Comparison of ENCODE assay signal across 14 cellular contexts in the genomic region with DNA sequence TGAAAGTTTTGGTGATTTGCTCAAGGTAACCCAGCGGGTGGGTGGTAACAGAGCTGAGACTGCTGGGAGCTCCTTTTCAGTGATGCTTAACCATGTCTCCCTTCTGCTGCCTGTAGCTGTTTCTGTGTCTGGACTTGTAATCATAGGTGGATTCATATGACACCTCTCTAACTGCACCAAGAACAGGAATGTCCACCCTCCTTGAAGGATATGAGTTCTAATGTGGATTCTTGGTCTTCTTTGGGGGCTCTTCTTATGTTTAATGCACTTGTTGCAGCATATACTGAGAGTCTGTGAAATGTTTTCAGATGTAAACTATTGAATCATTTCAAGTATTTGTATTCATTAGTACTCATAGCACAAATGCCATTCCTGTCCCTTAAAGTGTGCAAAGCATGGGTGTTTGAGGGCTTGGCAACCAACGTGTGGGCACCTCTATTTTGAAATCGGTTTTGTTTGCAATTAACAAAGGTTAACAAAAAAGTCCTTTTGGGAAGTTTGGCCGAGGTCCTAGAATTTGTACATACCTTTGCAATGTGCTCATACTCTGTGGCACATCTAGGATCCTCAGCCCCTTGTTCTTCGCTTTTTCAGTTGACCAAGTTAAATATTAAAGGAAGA.
A peak's percentile ranks its signal among the peaks of the same experiment; 100 is the strongest.
DNase-seq lines count a peak whose midpoint lies in the region; ATAC-seq and TF ChIP-seq lines count a peak whose summit lies in the region.
"Had no signal": no experiment of that assay in that cellular context is flagged by ENCODE, and none has a peak within 500 bp of the region (broad histone marks: within the 10 kb centered on the region; RNA-seq: fewer than 3 reads in every experiment).

No MANE protein-coding gene starts in this region.

- H3K4me3 ChIP-seq in sigmoid colon, result no peak overlapping the region
- H3K4me3 ChIP-seq: thoracic aorta had no signal

- no peaks in the 10 kb centered on the region for H3K27me3 ChIP-seq in foreskin keratinocyte
- no peaks in the 10 kb centered on the region for H3K27me3 ChIP-seq in sigmoid colon

- H3K9me3 ChIP-seq in sigmoid colon, result no peaks in the 10 kb centered on the region
- H3K9me3 ChIP-seq: Caco-2, thoracic aorta had no signal

- peaks cover 15% of the 10 kb centered on the region for H3K4me1 ChIP-seq in foreskin keratinocyte
- H3K4me1 ChIP-seq in sigmoid colon, result peaks cover 0 to 48% (median 29%) of the 10 kb centered on the region in 4 donors

- TF ChIP-seq EP300 in sigmoid colon (IDR thresholded peaks at IDR 0.05), result no peak

- H3K27ac ChIP-seq in foreskin keratinocyte (no peak overlapping the region), sigmoid colon (peak overlapping the region; percentile 58 to 76 (median 72))
- H3K27ac ChIP-seq: thoracic aorta had no signal

- whole genome bisulfite sequencing in sigmoid colon, 2 donors, result 39 to 69% methylated on average over 5 of the region's 5 CpGs

- intact Hi-C loops in sigmoid colon (cut with DNase I), result no loop called here
- intact Hi-C loops in cardiac septum (cut with DNase I), result no loop called here

- no peaks in the 10 kb centered on the region for H3K36me3 ChIP-seq in sigmoid colon
- H3K36me3 ChIP-seq: thoracic aorta had no signal

- DNase-seq in HK-2 (ENCODE audit: unreplicated experiment) (peak; percentile 26), amniotic epithelial cell (ENCODE audit: low read depth) (peak; percentile 60), foreskin keratinocyte (peak; percentile 42 to 56), sigmoid colon (no peak), pons (ENCODE audit: low spot score) (no peak), SIG-M5 treated with dmso at 0.1 percent for 504 hours (lab: John Stamatoyannopoulos, UW; ENCODE audit: unreplicated experiment) (no peak), cardiac septum (ENCODE audit: low spot score) (no peak)
- DNase-seq: activated CD8-positive, alpha-beta T cell treated with anti-CD3 and anti-CD28 coated beads, Interleukin-2, amount 10 ng/mL, durations not matched to agents 7 days and 5 days; activated naive CD8-positive, alpha-beta T cell treated with anti-CD3 and anti-CD28 coated beads, Interleukin-2, amount 10 ng/mL, durations not matched to agents 7 days and 5 days; Caco-2; MV-4-11; posterior cingulate gyrus had no signal

- ATAC-seq in foreskin keratinocyte, result peak; percentile 61
- no peak for ATAC-seq in HG03442 (IDR thresholded peaks at IDR 0.05; ENCODE audit: unreplicated experiment)
- ATAC-seq: activated CD8-positive, alpha-beta T cell treated with anti-CD3 and anti-CD28 coated beads, Interleukin-2, amount 10 ng/mL, durations not matched to agents 7 days and 5 days had no signal

- TF ChIP-seq CTCF in foreskin keratinocyte (conservative IDR thresholded peaks at IDR 0.05), result no peak
- TF ChIP-seq CTCF in sigmoid colon (IDR thresholded peaks at IDR 0.05), result no peak

- no peak for TF ChIP-seq POLR2A in sigmoid colon (IDR thresholded peaks at IDR 0.05)

Comparison
In these comparisons a context has a peak if more than half of its experiments do, and no peak if none do; other contexts are left out.
1. DNase-seq: peak in HK-2 (single experiment), amniotic epithelial cell (single experiment) and foreskin keratinocyte (2 of 2); none in sigmoid colon (single experiment), pons (single experiment), SIG-M5 treated with dmso at 0.1 percent for 504 hours (single experiment) and cardiac septum (single experiment).